In genomic region chr5:74851026-74851425, GRCh38 we compare ENCODE assay signal across 1 cellular context.
TF ChIP-seq lines count a peak whose summit lies in the region.

No MANE protein-coding gene starts in this region.

TF ChIP-seq in GM12878, 131 proteins besides CTCF, POLR2A, EP300 and RAD21 (continued from another document):
- no peak for TF ChIP-seq ZNF592 (IDR thresholded peaks at IDR 0.05)
- no peak for TF ChIP-seq ZNF217 (IDR thresholded peaks at IDR 0.05)
- TF ChIP-seq MLLT1 (IDR thresholded peaks at IDR 0.05), result no peak
- TF ChIP-seq BRCA1 (IDR thresholded peaks at IDR 0.05; ENCODE audit: low read depth, low read length), result no peak
